ENCODE assay signal across 17 cellular contexts in genomic region chr5:76174101-76174500, GRCh38.
DNase-seq lines count a peak whose midpoint lies in the region; ATAC-seq and TF ChIP-seq lines count a peak whose summit lies in the region.
"Had no signal": no experiment of that assay in that cellular context is flagged by ENCODE, and none has a peak within 500 bp of the region (broad histone marks: within the 10 kb centered on the region; RNA-seq: fewer than 3 reads in every experiment).

No MANE protein-coding gene starts in this region.

- no peaks in the 10 kb centered on the region for H3K9me3 Mint-ChIP-seq in activated CD4-positive, alpha-beta T cell treated with anti-CD3 and anti-CD28 coated beads, Interleukin-2, amount 10 ng/mL, durations not matched to agents 24 days and 14 days
- H3K9me3 Mint-ChIP-seq in memory B cell: no peaks in the 10 kb centered on the region
- H3K9me3 Mint-ChIP-seq in activated naive CD4-positive, alpha-beta T cell treated with anti-CD3 and anti-CD28 coated beads, Interleukin-2, amount 50 U/mL, for 72 hours: no peaks in the 10 kb centered on the region

- no peak for TF ChIP-seq CTCF in lower leg skin (IDR thresholded peaks at IDR 0.05)

- TF ChIP-seq POLR2A in lower leg skin (IDR thresholded peaks at IDR 0.05): no peak

- no peak overlapping the region for H3K4me3 ChIP-seq in lower leg skin (ENCODE audit: low read depth, poor library complexity, severe bottlenecking)
- H3K4me3 ChIP-seq: K562, MG63, SJCRH30 had no signal

- H3K4me1 Mint-ChIP-seq in activated CD4-positive, alpha-beta T cell treated with anti-CD3 and anti-CD28 coated beads, Interleukin-2, amount 10 ng/mL, durations not matched to agents 24 days and 14 days: peaks cover 17% of the 10 kb centered on the region
- peaks cover 16% of the 10 kb centered on the region for H3K4me1 Mint-ChIP-seq in memory B cell

- 95 to 96% methylated on average over 23 of the region's 23 CpGs for WGBS in lower leg skin, 2 donors

- intact Hi-C loops in activated CD4-positive, alpha-beta T cell treated with anti-CD3 and anti-CD28 coated beads, Interleukin-2, amount 10 ng/mL, durations not matched to agents 24 days and 14 days (cut with micrococcal nuclease): no loop called here
- intact Hi-C loops in lower leg skin (cut with DNase I; ENCODE audit: low total_unique reads): no loop called here

- ATAC-seq in memory B cell (ENCODE audit: low read depth): peak; percentile 71
- no peak for ATAC-seq in activated naive CD4-positive, alpha-beta T cell treated with anti-CD3 and anti-CD28 coated beads, Interleukin-2, amount 50 U/mL, for 72 hours
- ATAC-seq in GM18498 (IDR thresholded peaks at IDR 0.05; ENCODE audit: unreplicated experiment): no peak
- ATAC-seq: K562 had no signal

- H3K27me3 Mint-ChIP-seq in activated CD4-positive, alpha-beta T cell treated with anti-CD3 and anti-CD28 coated beads, Interleukin-2, amount 10 ng/mL, durations not matched to agents 24 days and 14 days: peaks cover 4% of the 10 kb centered on the region
- peaks cover 3% of the 10 kb centered on the region for H3K27me3 Mint-ChIP-seq in memory B cell

- no peaks in the 10 kb centered on the region for H3K36me3 Mint-ChIP-seq in activated CD4-positive, alpha-beta T cell treated with anti-CD3 and anti-CD28 coated beads, Interleukin-2, amount 10 ng/mL, durations not matched to agents 24 days and 14 days (ENCODE audit: low read depth)
- no peaks in the 10 kb centered on the region for H3K36me3 Mint-ChIP-seq in memory B cell
- H3K36me3 Mint-ChIP-seq in activated naive CD4-positive, alpha-beta T cell treated with anti-CD3 and anti-CD28 coated beads, Interleukin-2, amount 50 U/mL, for 72 hours: no peaks in the 10 kb centered on the region

- no peak overlapping the region for H3K4me3 Mint-ChIP-seq in activated CD4-positive, alpha-beta T cell treated with anti-CD3 and anti-CD28 coated beads, Interleukin-2, amount 10 ng/mL, durations not matched to agents 24 days and 14 days
- no peak overlapping the region for H3K4me3 Mint-ChIP-seq in memory B cell

- no peak overlapping the region for H3K27ac Mint-ChIP-seq in activated CD4-positive, alpha-beta T cell treated with anti-CD3 and anti-CD28 coated beads, Interleukin-2, amount 10 ng/mL, durations not matched to agents 24 days and 14 days
- H3K27ac Mint-ChIP-seq in memory B cell: no peak overlapping the region
- H3K27ac Mint-ChIP-seq in activated naive CD4-positive, alpha-beta T cell treated with anti-CD3 and anti-CD28 coated beads, Interleukin-2, amount 50 U/mL, for 72 hours: no peak overlapping the region

- peak; percentile 50 for DNase-seq in activated CD4-positive, alpha-beta T cell treated with anti-CD3 and anti-CD28 coated beads, Interleukin-2, amount 10 ng/mL, durations not matched to agents 24 days and 14 days
- DNase-seq in activated CD4-positive, alpha-beta T cell treated with anti-CD3 and anti-CD28 coated beads, Interleukin-2, amount 50 U/mL, for 48 hours: no peak
- DNase-seq in NCI-H82 treated with DMSO at 0.1 percent for 48 hours (lab: John Stamatoyannopoulos, UW; ENCODE audit: unreplicated experiment): peak; percentile 82
- DNase-seq in memory B cell (ENCODE audit: low spot score in 2 of 2): no peak
- DNase-seq in NCI-H510A (lab: John Stamatoyannopoulos, UW): no peak
- no peak for DNase-seq in lower leg skin (ENCODE audit: low spot score in 2 of 2)
- no peak for DNase-seq in activated naive CD4-positive, alpha-beta T cell treated with anti-CD3 and anti-CD28 coated beads, Interleukin-2, amount 50 U/mL, for 72 hours (ENCODE audit: low spot score in 2 of 2)
- DNase-seq: MG63, NCI-H146, NCI-H2029 treated with DMSO at 0.1 percent for 48 hours, NCI-H226, NCI-H524, NCI-H774, OCI-M1, SJCRH30 had no signal

Comparison
In these comparisons a context has a peak if more than half of its experiments do, and no peak if none do; other contexts are left out.
1. DNase-seq: peak in activated CD4-positive, alpha-beta T cell treated with anti-CD3 and anti-CD28 coated beads, Interleukin-2, amount 10 ng/mL, durations not matched to agents 24 days and 14 days (single experiment) and NCI-H82 treated with DMSO at 0.1 percent for 48 hours (single experiment); none in activated CD4-positive, alpha-beta T cell treated with anti-CD3 and anti-CD28 coated beads, Interleukin-2, amount 50 U/mL, for 48 hours (0 of 2), memory B cell (0 of 2), NCI-H510A (single experiment), lower leg skin (0 of 2) and activated naive CD4-positive, alpha-beta T cell treated with anti-CD3 and anti-CD28 coated beads, Interleukin-2, amount 50 U/mL, for 72 hours (0 of 2).